In genomic region chr11:44774736-44775135, GRCh38 we compare ENCODE assay signal across 22 cellular contexts. TPM values are rescaled to one million over a fixed set of nuclear protein-coding genes. Genes with fewer than 3 reads are reported as not detected.
DNase-seq lines count a peak whose midpoint lies in the region; ATAC-seq, FAIRE-seq and TF ChIP-seq lines count a peak whose summit lies in the region.
"Had no signal": no experiment of that assay in that cellular context is flagged by ENCODE, and none has a peak within 500 bp of the region (broad histone marks: within the 10 kb centered on the region; RNA-seq: fewer than 3 reads in every experiment).

No MANE protein-coding gene starts in this region.

- H3K4me1 ChIP-seq in H1 (replicated peaks in 1 of 4; ENCODE audit: control insufficient read depth in 3 of 4, insufficient read depth in 4 of 4, low read length in 3 of 4): peaks cover 3 to 23% (median 12%) of the 10 kb centered on the region in 4 experiments
- peaks cover 9 to 53% (median 22%) of the 10 kb centered on the region in 4 donors for H3K4me1 ChIP-seq in stomach
- H3K4me1 ChIP-seq in CD8-positive, alpha-beta memory T cell (ENCODE audit: insufficient read depth, low read length): no peaks in the 10 kb centered on the region
- H3K4me1 ChIP-seq: body of pancreas had no signal

- peaks cover 0 to 2% of the 10 kb centered on the region in 2 donors for H3K27me3 Mint-ChIP-seq in CD8-positive, alpha-beta memory T cell
- H3K27me3 Mint-ChIP-seq: T-cell had no signal

- H3K9me3 ChIP-seq in H1 (ENCODE audit: insufficient read depth in 2 of 2, low read depth in 1 of 2, low read length in 1 of 2): no peaks in the 10 kb centered on the region
- no peaks in the 10 kb centered on the region for H3K9me3 ChIP-seq in stomach
- H3K9me3 ChIP-seq in CD8-positive, alpha-beta memory T cell (ENCODE audit: low read length): no peaks in the 10 kb centered on the region
- H3K9me3 ChIP-seq: body of pancreas, esophagus squamous epithelium, gastrocnemius medialis, SJSA1, tibial nerve had no signal

- no peak overlapping the region for H3K4me3 Mint-ChIP-seq in CD8-positive, alpha-beta memory T cell
- H3K4me3 Mint-ChIP-seq: activated CD8-positive, alpha-beta T cell treated with anti-CD3 and anti-CD28 coated beads, Interleukin-2, amount 10 ng/mL, durations not matched to agents 7 days and 5 days; CD8-positive, alpha-beta T cell; memory B cell; stimulated activated naive CD8-positive, alpha-beta T cell treated with anti-CD3 and anti-CD28 coated beads, Interleukin-15, Interleukin-2, amounts not matched to agents 100 ng/mL and 50 ng/mL, for 24 hours; T-cell had no signal

- POLR2A ChIA-PET in H1 (lab: Charles Lee; ENCODE audit: partially characterized antibody): interaction anchor here (2.6 kb wide), 1 partner anchor 13 kb away, joined by 7 read pairs; no protein-coding TSS in a partner anchor
- POLR2A ChIA-PET in CD8-positive, alpha-beta memory T cell (lab: Charles Lee): interaction anchor here (0.6 kb wide), 1 partner anchor 157 kb away, joined by 3 read pairs; no protein-coding TSS in a partner anchor

- H3K23me2 ChIP-seq in H1 (ENCODE audit: low read depth, low read length): peaks cover 2% of the 10 kb centered on the region; the same call in 1 of the 2 replicates

- H4K5ac ChIP-seq in H1 (ENCODE audit: insufficient read length, low read depth, low read length): no peak overlapping the region

- H3K14ac ChIP-seq in H1 (ENCODE audit: insufficient read length): no peak overlapping the region

- DNase-seq in H7 (peak; percentile 1), H1 (ENCODE audit: low read depth in 1 of 2, low spot score in 2 of 2) (no peak), islet precursor cell (peak; percentile 24), stomach (no peak)
- no peak for DNase-seq in CD8-positive, alpha-beta memory T cell
- DNase-seq: activated gamma-delta T cell, esophagus squamous epithelium, GF-D8, kidney had no signal

- H3K36me3 Mint-ChIP-seq in CD8-positive, alpha-beta memory T cell: no peaks in the 10 kb centered on the region
- H3K36me3 Mint-ChIP-seq: CD8-positive, alpha-beta T cell; memory B cell had no signal

- H2BK5ac ChIP-seq in H1 (ENCODE audit: low read depth, low read length): no peak overlapping the region

- H3K18ac ChIP-seq in H1 (ENCODE audit: extremely low read depth, low read length): no peak overlapping the region

- H3K23ac ChIP-seq in H1 (ENCODE audit: insufficient read length): no peak overlapping the region

- no peaks in the 10 kb centered on the region for H3K79me2 ChIP-seq in H1 (ENCODE audit: control insufficient read depth in 1 of 2, insufficient read depth in 2 of 2, low read length in 2 of 2)

- no peaks in the 10 kb centered on the region for H3K27me3 ChIP-seq in H7 (ENCODE audit: control insufficient read depth, insufficient read depth, low read length)
- H3K27me3 ChIP-seq in H1 (replicated peaks in 1 of 4; ENCODE audit: control insufficient read depth in 3 of 4, extremely low read depth in 1 of 4, insufficient read depth in 3 of 4, low read length in 3 of 4): no peaks in the 10 kb centered on the region
- H3K27me3 ChIP-seq in stomach: no peaks in the 10 kb centered on the region
- H3K27me3 ChIP-seq in CD8-positive, alpha-beta memory T cell (ENCODE audit: insufficient read depth, low read length, poor library complexity, severe bottlenecking): no peaks in the 10 kb centered on the region
- H3K27me3 ChIP-seq: body of pancreas, esophagus squamous epithelium, gastrocnemius medialis, tibial nerve had no signal

- no peak for TF ChIP-seq RAD21 in H1 (IDR thresholded peaks at IDR 0.05 in 1 of 2, conservative IDR thresholded peaks at IDR 0.05 in 1 of 2; ENCODE audit: low read depth in 2 of 2, low read length in 2 of 2)

- H3K4me2 ChIP-seq in H1 (ENCODE audit: insufficient read depth in 1 of 2, low read depth in 2 of 2, low read length in 2 of 2): no peak overlapping the region

- no peaks in the 10 kb centered on the region; the same call in 1 of the 2 replicates for H3K36me3 ChIP-seq in H7 (replicated peaks; ENCODE audit: control insufficient read depth, insufficient read depth, low read length)
- H3K36me3 ChIP-seq in H1 (ENCODE audit: control insufficient read depth in 2 of 4, insufficient read depth in 4 of 4, low read length in 3 of 4): no peaks in the 10 kb centered on the region
- no peaks in the 10 kb centered on the region for H3K36me3 ChIP-seq in stomach
- no peaks in the 10 kb centered on the region for H3K36me3 ChIP-seq in CD8-positive, alpha-beta memory T cell (ENCODE audit: insufficient read depth, low read length)
- H3K36me3 ChIP-seq: esophagus squamous epithelium, gastrocnemius medialis, SJSA1, tibial nerve had no signal

- no peak for ATAC-seq in GM21423 (IDR thresholded peaks at IDR 0.05; ENCODE audit: unreplicated experiment)
- ATAC-seq in GM18511 (IDR thresholded peaks at IDR 0.05; ENCODE audit: unreplicated experiment): no peak
- no peak for ATAC-seq in HG02571 (IDR thresholded peaks at IDR 0.05; ENCODE audit: unreplicated experiment)

- H3K9me3 Mint-ChIP-seq in CD8-positive, alpha-beta memory T cell: no peaks in the 10 kb centered on the region
- H3K9me3 Mint-ChIP-seq: CD8-positive, alpha-beta T cell; memory B cell; stimulated activated naive CD8-positive, alpha-beta T cell treated with anti-CD3 and anti-CD28 coated beads, Interleukin-15, Interleukin-2, amounts not matched to agents 100 ng/mL and 50 ng/mL, for 24 hours; T-cell had no signal

- H3K79me1 ChIP-seq in H1 (ENCODE audit: low read depth, low read length): no peaks in the 10 kb centered on the region

- no peak overlapping the region for H2BK120ac ChIP-seq in H1 (replicated peaks; ENCODE audit: low read depth, low read length)

- H3K4me3 ChIP-seq in H7 (ENCODE audit: insufficient read depth, low read depth, low read length): no peak overlapping the region
- H3K4me3 ChIP-seq in H1 (ENCODE audit: extremely low read depth in 1 of 4, insufficient read depth in 2 of 4, low read depth in 3 of 4, low read length in 4 of 4): no peak overlapping the region
- no peak overlapping the region for H3K4me3 ChIP-seq in stomach
- H3K4me3 ChIP-seq in CD8-positive, alpha-beta memory T cell (ENCODE audit: low read length): no peak overlapping the region
- H3K4me3 ChIP-seq: body of pancreas, esophagus squamous epithelium, gastrocnemius medialis, SJSA1, tibial nerve had no signal

- 82% methylated on average over 4 of the region's 4 CpGs; no CpG with 5 or more reads in 1 of the 2 experiments for whole genome bisulfite sequencing in H1 (ENCODE audit: extremely low coverage in 1 of 2, insufficient coverage in 1 of 2, insufficient read length in 1 of 2, insufficient replicate concordance in 2 of 2, low coverage in 1 of 2, low lambda C conversion rate in 2 of 2, missing lambda C conversion rate in 1 of 2), 2 experiments
- WGBS in stomach, 5 donors: 36 to 52% (median 46%) methylated on average over 4 of the region's 4 CpGs

- H3K4me1 Mint-ChIP-seq in CD8-positive, alpha-beta memory T cell: peaks cover 2 to 10% (median 7%) of the 10 kb centered on the region in 3 donors

- no peak for FAIRE-seq in H1 (lab: Jason Lieb, UNC)
- FAIRE-seq: kidney, RCC 7860 had no signal

- TF ChIP-seq CTCF in H1 (IDR thresholded peaks at IDR 0.05; ENCODE audit: control extremely low read depth in 1 of 3, insufficient read depth in 1 of 3, low read depth in 1 of 3, low read length in 3 of 3) (no peak), stomach (IDR thresholded peaks at IDR 0.05) (no peak)

- peak overlapping the region in 2 of 8 donors; percentile 6 to 72 for H3K27ac Mint-ChIP-seq in CD8-positive, alpha-beta memory T cell
- H3K27ac Mint-ChIP-seq: activated CD8-positive, alpha-beta T cell treated with anti-CD3 and anti-CD28 coated beads, Interleukin-2, amount 10 ng/mL, durations not matched to agents 7 days and 5 days; CD8-positive, alpha-beta T cell; memory B cell; stimulated activated naive CD8-positive, alpha-beta T cell treated with anti-CD3 and anti-CD28 coated beads, Interleukin-15, Interleukin-2, amounts not matched to agents 100 ng/mL and 50 ng/mL, for 24 hours had no signal

- no peaks in the 10 kb centered on the region for H4K20me1 ChIP-seq in H1 (replicated peaks in 1 of 2; ENCODE audit: control insufficient read depth in 1 of 2, insufficient read depth in 2 of 2, low read length in 2 of 2)

- H2AFZ ChIP-seq in H1 (ENCODE audit: low read length): no peak overlapping the region

- TF ChIP-seq POLR2A in H1 (IDR thresholded peaks at IDR 0.05; ENCODE audit: control extremely low read depth in 1 of 2, low read depth in 2 of 2, low read length in 2 of 2) (no peak), stomach (IDR thresholded peaks at IDR 0.05) (no peak)

- no peak overlapping the region for H2BK20ac ChIP-seq in H1 (ENCODE audit: low read length)

- H3K4ac ChIP-seq in H1 (replicated peaks; ENCODE audit: insufficient read length, low read depth, low read length): no peak overlapping the region

- H4K91ac ChIP-seq in H1 (replicated peaks; ENCODE audit: insufficient read length, low read length): no peak overlapping the region

- H3K27ac ChIP-seq in H1 (ENCODE audit: low read depth, low read length) (no peak overlapping the region), stomach (peak overlapping the region in 3 of 5 donors; percentile 57 to 74 (median 61))
- no peak overlapping the region for H3K27ac ChIP-seq in CD8-positive, alpha-beta memory T cell (ENCODE audit: low read depth, low read length)
- H3K27ac ChIP-seq: body of pancreas, SJSA1 had no signal

- 0 out of 2 replicates have a peak overlapping the region, but pooled peaks have one; percentile 5 for H2BK12ac ChIP-seq in H1 (ENCODE audit: low read depth, low read length)

- no peak overlapping the region for H2AK5ac ChIP-seq in H1 (ENCODE audit: low read depth, low read length)

- no peak overlapping the region for H3K9ac ChIP-seq in H1 (replicated peaks in 1 of 4; ENCODE audit: extremely low read depth in 1 of 4, low read depth in 3 of 4, low read length in 3 of 4)

- H2BK15ac ChIP-seq in H1 (ENCODE audit: low read length): no peak overlapping the region

- no peak overlapping the region for H4K8ac ChIP-seq in H1 (ENCODE audit: extremely low read depth, insufficient read depth, low read length)

- intact Hi-C loops in stomach (cut with DNase I; ENCODE audit: low total_unique reads): no loop called here

- CTCF ChIA-PET in H1 (lab: Charles Lee; ENCODE audit: partially characterized antibody): interaction anchor here (0.5 to 7.6 kb wide), 54 partner anchors 12 to 543 kb away, joined by 3 to 132 read pairs (median 6); no protein-coding TSS in a partner anchor
- CTCF ChIA-PET in CD8-positive, alpha-beta memory T cell (lab: Charles Lee): interaction anchor here (0.7 to 2.9 kb wide), 12 partner anchors 15 to 330 kb away, joined by 3 to 10 read pairs (median 4); no protein-coding TSS in a partner anchor

- TF ChIP-seq EP300 in H1 (IDR thresholded peaks at IDR 0.05; ENCODE audit: borderline replicate concordance in 1 of 2, low read depth in 2 of 2, low read length in 2 of 2) (no peak), stomach (IDR thresholded peaks at IDR 0.05) (no peak)

- no peak overlapping the region for H3K56ac ChIP-seq in H1 (replicated peaks; ENCODE audit: insufficient read length, low read depth, low read length)

RNA-seq across cellular contexts. Expression of gene TSPAN18, which starts 48.0 kb away (rescaled TPM):
- 25.7 and 27.7 TPM in 2 replicates for total RNA-seq in H7 (2014; rRNA removed; shearing (Covaris generic))
- 8.8 and 10.2 TPM in 2 replicates for total RNA-seq in H1 (2021; fragmentation: NEBNext Ultra II Directional; extraction: Animal tissue kit (Norgen Biotek cat#: 25700))
- polyA plus RNA-seq in H1 (2011; rRNA removed) (5.2 and 7.0 TPM in 2 replicates), stomach (1 to 10 TPM; 2.1 to 6.6 (median 2.3) TPM)
- polyA plus RNA-seq in H1 (2011; cell fraction: cytosol; rRNA removed): 2.8 TPM
- polyA plus RNA-seq in H1 (2011; cell fraction: nucleus; rRNA removed): 5.7 TPM
- 9.6 to 10.3 TPM (median 10.0 TPM) in 4 replicates for polyA plus RNA-seq in H1 (2012, experiment 1 of 2)
- 8.6 TPM for polyA plus RNA-seq in H1 (2012, experiment 2 of 2)
- 14.5 TPM for polyA plus RNA-seq in H1 (2013, experiment 1 of 2)
- polyA plus RNA-seq in H1 (2013, experiment 2 of 2): 15.6 TPM
- polyA minus RNA-seq in H1 (2011; rRNA and poly(A)+ RNA removed): 4.0 and 5.8 TPM in 2 replicates
- polyA minus RNA-seq in H1 (2011; cell fraction: cytosol; rRNA and poly(A)+ RNA removed): 2.6 TPM
- polyA minus RNA-seq in H1 (2011; cell fraction: nucleus; rRNA and poly(A)+ RNA removed): 6.3 TPM
- 10 to 100 TPM in 4 of 5 donors, 1 to 10 TPM in 1; 9.1 to 60.3 (median 25.9) TPM for total RNA-seq in stomach
- 1 to 10 TPM in 1 of 2 experiments, under 1 TPM in 1; 0.60 to 1.2 TPM for total RNA-seq in CD8-positive, alpha-beta memory T cell
- polyA plus RNA-seq in CD8-positive, alpha-beta memory T cell: 15.1 TPM

Comparison
In these comparisons a context has a peak if more than half of its experiments do, and no peak if none do; other contexts are left out.
1. DNase-seq: peak in H7 (single experiment) and islet precursor cell (single experiment); none in H1 (0 of 2), stomach (single experiment) and CD8-positive, alpha-beta memory T cell (0 of 5).
2. H3K27ac ChIP-seq: peak in stomach (3 of 5); none in H1 (single experiment) and CD8-positive, alpha-beta memory T cell (single experiment).